In the genomic region with DNA sequence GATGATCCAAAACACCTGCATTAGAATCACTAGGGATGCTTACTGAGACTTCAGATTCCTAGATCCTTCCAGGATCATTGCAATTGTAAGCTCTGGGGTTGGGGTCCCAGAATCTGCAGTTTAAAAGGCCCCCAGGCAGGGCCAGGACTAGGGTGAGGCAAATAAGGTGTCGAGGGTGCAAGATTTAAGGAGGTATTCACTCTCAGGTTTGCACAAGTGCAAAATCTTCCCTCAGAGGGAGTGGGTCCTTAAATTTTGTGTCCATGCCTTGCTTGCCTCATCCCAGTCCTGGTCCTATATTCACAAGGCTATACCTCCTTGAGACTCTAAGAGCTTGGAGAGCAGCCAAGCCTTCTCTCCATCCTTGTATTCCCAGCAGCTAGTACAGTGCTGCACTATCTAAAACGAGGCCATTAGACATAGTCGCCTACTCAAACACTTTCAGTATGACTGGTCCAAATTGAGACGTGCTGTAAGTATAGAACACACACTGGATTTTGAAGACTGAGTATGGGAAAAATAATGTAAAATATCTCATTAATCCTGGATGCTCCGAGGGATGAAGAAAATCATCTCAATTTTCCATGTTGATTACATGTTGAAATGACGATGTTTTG, we compare ENCODE assay signal across 14 cellular contexts. TPM values are rescaled to one million over a fixed set of nuclear protein-coding genes. Genes with fewer than 3 reads are reported as not detected.
DNase-seq lines count a peak whose midpoint lies in the region; ATAC-seq, FAIRE-seq and TF ChIP-seq lines count a peak whose summit lies in the region.
"Had no signal": no experiment of that assay in that cellular context is flagged by ENCODE, and none has a peak within 500 bp of the region (broad histone marks: within the 10 kb centered on the region; RNA-seq: fewer than 3 reads in every experiment).

No MANE protein-coding gene starts in this region.

- peaks cover 13% of the 10 kb centered on the region for H3K36me3 Mint-ChIP-seq in astrocyte (ENCODE audit: low read depth, unreplicated experiment)

- no peak overlapping the region for H2AFZ ChIP-seq in astrocyte (ENCODE audit: low read depth, low read length)

- no peaks in the 10 kb centered on the region for H3K4me1 Mint-ChIP-seq in astrocyte (ENCODE audit: low read depth, unreplicated experiment)

- H3K36me3 ChIP-seq in astrocyte (ENCODE audit: insufficient read depth, low read length) = no peaks in the 10 kb centered on the region

- FAIRE-seq in astrocyte (lab: Jason Lieb, UNC) = no peak
- FAIRE-seq: HTR-8/SVneo had no signal

- no peak overlapping the region for H3K4me2 ChIP-seq in astrocyte (ENCODE audit: low read length)

- H3K27me3 Mint-ChIP-seq in astrocyte (ENCODE audit: low read depth, unreplicated experiment) = no peaks in the 10 kb centered on the region

- no peaks in the 10 kb centered on the region for H4K20me1 ChIP-seq in astrocyte (ENCODE audit: insufficient read depth, low read length)

- H3K27ac Mint-ChIP-seq in astrocyte (ENCODE audit: unreplicated experiment) = no peak overlapping the region
- H3K27ac Mint-ChIP-seq: endodermal cell had no signal

- ATAC-seq in GM18868 (IDR thresholded peaks at IDR 0.05; ENCODE audit: unreplicated experiment) = peak; percentile 99
- peak; percentile 96 for ATAC-seq in GM21447 (IDR thresholded peaks at IDR 0.05; ENCODE audit: unreplicated experiment)
- peak; percentile 91 for ATAC-seq in HG03064 (IDR thresholded peaks at IDR 0.05; ENCODE audit: low read depth, unreplicated experiment)
- no peak for ATAC-seq in foreskin keratinocyte
- ATAC-seq: left ventricle myocardium superior had no signal

- H3K27me3 ChIP-seq in astrocyte (ENCODE audit: insufficient read depth, low read length) (no peaks in the 10 kb centered on the region), foreskin keratinocyte (no peaks in the 10 kb centered on the region)

- H3K4me3 ChIP-seq in astrocyte (ENCODE audit: insufficient read depth, low read depth, low read length) = no peak overlapping the region

- no peaks in the 10 kb centered on the region for H3K79me2 ChIP-seq in astrocyte (ENCODE audit: insufficient read depth, low read length)

- no peak overlapping the region for H3K27ac ChIP-seq in astrocyte (ENCODE audit: low read depth, low read length)
- H3K27ac ChIP-seq in foreskin keratinocyte = no peak overlapping the region

- DNase-seq in astrocyte (ENCODE audit: low read depth) (peak; percentile 3), NCI-H146 (lab: John Stamatoyannopoulos, UW) (no peak), NCI-H146 treated with DMSO at 0.1 percent for 48 hours (lab: John Stamatoyannopoulos, UW; ENCODE audit: unreplicated experiment) (no peak), foreskin keratinocyte (no peak)
- DNase-seq: anterior cingulate cortex; Caco-2; endodermal cell; left ventricle myocardium superior; NCI-H1930; stimulated activated CD4-positive, alpha-beta T cell treated with anti-CD3 and anti-CD28 coated beads, Interleukin-2, amount 100 ng/mL, for 24 hours had no signal

- H3K4me3 Mint-ChIP-seq in astrocyte (ENCODE audit: unreplicated experiment) = no peak overlapping the region
- H3K4me3 Mint-ChIP-seq: endodermal cell had no signal

- no peak for TF ChIP-seq CTCF in astrocyte (IDR thresholded peaks at IDR 0.05; ENCODE audit: insufficient read depth, low read depth, low read length)
- no peak for TF ChIP-seq CTCF in foreskin keratinocyte (conservative IDR thresholded peaks at IDR 0.05)

- H3K9me3 Mint-ChIP-seq in astrocyte (ENCODE audit: unreplicated experiment) = no peaks in the 10 kb centered on the region
- H3K9me3 Mint-ChIP-seq: endodermal cell had no signal

- H3K9me3 ChIP-seq in astrocyte (ENCODE audit: insufficient read depth, low read depth, low read length) = no peaks in the 10 kb centered on the region
- H3K9me3 ChIP-seq: Caco-2 had no signal

- H3K4me1 ChIP-seq in astrocyte (ENCODE audit: insufficient read depth, low read length) = no peaks in the 10 kb centered on the region
- H3K4me1 ChIP-seq in foreskin keratinocyte = no peaks in the 10 kb centered on the region
- H3K4me1 ChIP-seq: Caco-2 had no signal

- H3K9ac ChIP-seq in astrocyte (ENCODE audit: low read length) = no peak overlapping the region

RNA-seq across cellular contexts. Expression of gene MREG, which starts 31.6 kb away (rescaled TPM):
- total RNA-seq in astrocyte (5.3 and 7.8 TPM in 2 replicates), foreskin keratinocyte (23.5 and 25.9 TPM in 2 replicates)
- 14.5 and 17.0 TPM in 2 replicates for polyA plus RNA-seq in foreskin keratinocyte

RNA-seq across cellular contexts. Expression of gene PECR, which starts 36.6 kb away (rescaled TPM):
- 17.0 and 17.3 TPM in 2 replicates for total RNA-seq in astrocyte
- total RNA-seq in foreskin keratinocyte = 8.1 and 8.6 TPM in 2 replicates
- polyA plus RNA-seq in foreskin keratinocyte = 6.4 and 8.0 TPM in 2 replicates

RNA-seq across cellular contexts. Expression of gene TMEM169, which starts 36.7 kb away (rescaled TPM):
- total RNA-seq in astrocyte (17.9 and 20.1 TPM in 2 replicates), foreskin keratinocyte (0.11 TPM in 1 of 2 replicates, not detected in the other)
- 0.04 TPM in 2 replicates for polyA plus RNA-seq in foreskin keratinocyte

Comparison
In these comparisons a context has a peak if more than half of its experiments do, and no peak if none do; other contexts are left out.
1. RNA of gene TMEM169, which starts 36.7 kb away (total RNA-seq): 17.9 to 20.1 TPM in astrocyte; 0.11 TPM in foreskin keratinocyte; every median in the first group is over 10 times any median in the second.